ENCODE assay signal across 21 cellular contexts in the genomic region with DNA sequence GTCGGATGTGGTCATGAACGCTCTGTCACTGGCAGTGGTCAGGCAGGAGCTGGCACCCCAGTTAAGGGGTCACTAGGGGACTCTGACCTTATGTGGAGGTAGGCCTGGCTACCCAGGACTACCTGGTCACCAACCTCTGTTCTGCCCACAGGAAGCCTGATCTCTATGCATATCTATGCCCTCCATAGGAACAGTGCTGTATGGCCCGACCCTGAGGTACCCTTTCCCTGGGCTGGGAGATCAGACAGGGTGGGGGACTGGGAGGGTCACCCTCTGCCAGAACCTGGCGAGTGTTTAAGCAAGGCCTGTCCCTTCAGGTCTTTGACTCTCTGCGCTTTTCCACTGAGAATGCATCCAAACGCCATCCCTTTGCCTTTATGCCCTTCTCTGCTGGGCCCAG. TPM values are rescaled to one million over a fixed set of nuclear protein-coding genes. Genes with fewer than 3 reads are reported as not detected.
DNase-seq lines count a peak whose midpoint lies in the region; ATAC-seq and TF ChIP-seq lines count a peak whose summit lies in the region.
"Had no signal": no experiment of that assay in that cellular context is flagged by ENCODE, and none has a peak within 500 bp of the region (broad histone marks: within the 10 kb centered on the region; RNA-seq: fewer than 3 reads in every experiment).

No MANE protein-coding gene starts in this region.

- TF ChIP-seq CTCF in endodermal cell (conservative IDR thresholded peaks at IDR 0.05), result no peak

- no peak for ATAC-seq in HG03039 (IDR thresholded peaks at IDR 0.05; ENCODE audit: unreplicated experiment)
- ATAC-seq: HCT116 had no signal

- H3K4me3 ChIP-seq in endodermal cell (ENCODE audit: low read length), result no peak overlapping the region
- H3K4me3 ChIP-seq: GM23248 had no signal

- H3K9me3 Mint-ChIP-seq in endodermal cell, result peaks cover 7% of the 10 kb centered on the region
- H3K9me3 Mint-ChIP-seq: H9 had no signal

- no peaks in the 10 kb centered on the region for H3K36me3 Mint-ChIP-seq in endodermal cell (ENCODE audit: low read depth)
- H3K36me3 Mint-ChIP-seq: CD4-positive, alpha-beta memory T cell had no signal

- no peaks in the 10 kb centered on the region for H3K27me3 ChIP-seq in endodermal cell (ENCODE audit: control insufficient read depth, insufficient read depth, low read length, poor library complexity, severe bottlenecking)

- no peaks in the 10 kb centered on the region for H3K9me3 ChIP-seq in endodermal cell (ENCODE audit: control insufficient read depth, low read length)

- peaks cover 4% of the 10 kb centered on the region for H3K4me1 ChIP-seq in endodermal cell (ENCODE audit: control insufficient read depth, insufficient read depth, low read length)

- 82 to 94% methylated on average over 5 to 6 of the region's 6 CpGs for WGBS in endodermal cell (ENCODE audit: insufficient coverage in 1 of 2, insufficient read length in 1 of 2), 2 experiments

- no peak overlapping the region for H3K9ac ChIP-seq in endodermal cell (ENCODE audit: extremely low read depth, low read length, poor library complexity, severe bottlenecking)
- H3K9ac ChIP-seq: GM23248 had no signal

- DNase-seq in D341Med (ENCODE audit: low spot score), result peak; percentile 3
- DNase-seq in endodermal cell, result peak; percentile 36
- DNase-seq in islet precursor cell, result peak; percentile 41
- DNase-seq in NCI-H146 (lab: John Stamatoyannopoulos, UW), result no peak
- no peak for DNase-seq in Ammon's horn (ENCODE audit: low spot score)
- DNase-seq in NCI-H128 (lab: John Stamatoyannopoulos, UW; ENCODE audit: unreplicated experiment), result no peak
- DNase-seq: AML-193; C1 segment of cervical spinal cord; Calu3; CD4-positive, alpha-beta memory T cell; COR-L47; DMS153; DND-41; GM23248; H9 had no signal

- peaks cover 5% of the 10 kb centered on the region for H3K4me1 Mint-ChIP-seq in endodermal cell
- H3K4me1 Mint-ChIP-seq: CD4-positive, alpha-beta memory T cell had no signal

- H3K4me3 Mint-ChIP-seq in endodermal cell, result no peak overlapping the region
- H3K4me3 Mint-ChIP-seq: CD4-positive, alpha-beta memory T cell; H9 had no signal

- H3K27ac ChIP-seq in endodermal cell (ENCODE audit: low read depth, low read length), result no peak overlapping the region
- H3K27ac ChIP-seq: GM23248 had no signal

- H3K36me3 ChIP-seq in endodermal cell (ENCODE audit: control insufficient read depth, insufficient read depth, low read length), result no peaks in the 10 kb centered on the region

- peaks cover 16% of the 10 kb centered on the region for H3K27me3 Mint-ChIP-seq in endodermal cell (ENCODE audit: insufficient read depth)

- no peak overlapping the region for H3K27ac Mint-ChIP-seq in endodermal cell
- H3K27ac Mint-ChIP-seq: CD4-positive, alpha-beta memory T cell; H9 had no signal

RNA-seq across cellular contexts. Expression of a gene that starts 19.0 kb away (rescaled TPM):
- 1 to 10 TPM in 1 of 2 donors, under 1 TPM in 1; 0.92 to 2.0 TPM for total RNA-seq in endodermal cell
- polyA plus RNA-seq in endodermal cell (2013, experiment 1 of 2), result 0.36 TPM
- not detected for polyA plus RNA-seq in endodermal cell (2013, experiment 2 of 2)
- total RNA-seq: A172; A673; CD4-positive, alpha-beta memory T cell; GM23248; H1; H9 had no signal
- polyA plus RNA-seq: BJ, GM23248 had no signal

Comparison
In these comparisons a context has a peak if more than half of its experiments do, and no peak if none do; other contexts are left out.
1. DNase-seq: peak in D341Med (single experiment), endodermal cell (single experiment) and islet precursor cell (single experiment); none in NCI-H146 (single experiment), Ammon's horn (single experiment) and NCI-H128 (single experiment).